ENCODE assay signal across 13 cellular contexts in genomic region chr7:43076189-43076605, GRCh38. TPM values are rescaled to one million over a fixed set of nuclear protein-coding genes. Genes with fewer than 3 reads are reported as not detected.
DNase-seq lines count a peak whose midpoint lies in the region; ATAC-seq, FAIRE-seq and TF ChIP-seq lines count a peak whose summit lies in the region.
"Had no signal": no experiment of that assay in that cellular context is flagged by ENCODE, and none has a peak within 500 bp of the region (broad histone marks: within the 10 kb centered on the region; RNA-seq: fewer than 3 reads in every experiment).

No MANE protein-coding gene starts in this region.

- intact Hi-C loops in A673 (cut with micrococcal nuclease; ENCODE audit: unreplicated experiment) (no loop called here), posterior vena cava (cut with DNase I) (no loop called here)

- POLR2A ChIA-PET in A673 (lab: Charles Lee; ENCODE audit: low non-redundant PET) = no interaction called here

- H3K4me3 ChIP-seq in A673 (ENCODE audit: low read depth, low read length, poor library complexity, severe bottlenecking) = no peak overlapping the region
- H3K4me3 ChIP-seq: upper lobe of right lung had no signal

- TF ChIP-seq CTCF in A673 (conservative IDR thresholded peaks at IDR 0.05; ENCODE audit: low read depth, low read length) = no peak

- no TSS peak for BruUV-seq in A673 (replicated peaks; lab: Mats Ljungman, UMichigan)

- peaks cover 42% of the 10 kb centered on the region for H3K27me3 Mint-ChIP-seq in activated T-helper 17 cell treated with anti-CD3 and anti-CD28 coated beads, Interleukin-2, amount 50 U/mL, for 72 hours

- DNase-seq in A673 (ENCODE audit: low spot score) (peak; percentile 43), GM18507 (ENCODE audit: extremely low spot score, insufficient read length, low read depth) (no peak), posterior vena cava (ENCODE audit: low spot score) (no peak), AML-193 (lab: John Stamatoyannopoulos, UW) (no peak), HUDEP-2 (lab: John Stamatoyannopoulos, UW; ENCODE audit: unreplicated experiment in 76 of 76) (no peak)
- DNase-seq: left ventricle myocardium superior, NCI-H1105 treated with DMSO at 0.1 percent for 48 hours, SHP77 treated with DMSO at 0.1 percent for 48 hours, small intestine, upper lobe of right lung had no signal

- peaks cover 4% of the 10 kb centered on the region for H3K4me1 Mint-ChIP-seq in activated T-helper 17 cell treated with anti-CD3 and anti-CD28 coated beads, Interleukin-2, amount 50 U/mL, for 72 hours

- no peaks in the 10 kb centered on the region for H3K36me3 Mint-ChIP-seq in activated T-helper 17 cell treated with anti-CD3 and anti-CD28 coated beads, Interleukin-2, amount 50 U/mL, for 72 hours (ENCODE audit: low read depth)

- peak; percentile 67 for ATAC-seq in HG02885 (IDR thresholded peaks at IDR 0.05; ENCODE audit: poor library complexity, unreplicated experiment)
- ATAC-seq in activated T-helper 17 cell treated with anti-CD3 and anti-CD28 coated beads, Interleukin-2, amount 50 U/mL, for 72 hours (replicated peaks) = peak; percentile 94
- ATAC-seq in HG03025 (IDR thresholded peaks at IDR 0.05; ENCODE audit: low FRiP score, unreplicated experiment) = no peak
- ATAC-seq: left ventricle myocardium superior, upper lobe of right lung had no signal

- H3K9me3 ChIP-seq in A673 (ENCODE audit: low read depth, low read length, poor library complexity, severe bottlenecking) = no peaks in the 10 kb centered on the region
- H3K9me3 ChIP-seq: upper lobe of right lung had no signal

- peak; percentile 89 for FAIRE-seq in GM18507 (lab: Jason Lieb, UNC)
- FAIRE-seq: small intestine had no signal

- peak overlapping the region; percentile 32 for H3K27ac Mint-ChIP-seq in activated T-helper 17 cell treated with anti-CD3 and anti-CD28 coated beads, Interleukin-2, amount 50 U/mL, for 72 hours

- H3K4me3 Mint-ChIP-seq in activated T-helper 17 cell treated with anti-CD3 and anti-CD28 coated beads, Interleukin-2, amount 50 U/mL, for 72 hours = no peak overlapping the region

- no peaks in the 10 kb centered on the region for H3K36me3 ChIP-seq in A673 (ENCODE audit: insufficient read depth, low read length, poor library complexity, severe bottlenecking)
- H3K36me3 ChIP-seq: upper lobe of right lung had no signal

- H3K27ac ChIP-seq in A673 (ENCODE audit: low read depth, low read length, poor library complexity, severe bottlenecking) = no peak overlapping the region
- H3K27ac ChIP-seq: upper lobe of right lung had no signal

- peaks cover 5% of the 10 kb centered on the region for H3K9me3 Mint-ChIP-seq in activated T-helper 17 cell treated with anti-CD3 and anti-CD28 coated beads, Interleukin-2, amount 50 U/mL, for 72 hours

- H3K4me1 ChIP-seq in A673 (ENCODE audit: insufficient read depth, low read length, poor library complexity, severe bottlenecking) = no peaks in the 10 kb centered on the region
- H3K4me1 ChIP-seq: upper lobe of right lung had no signal

- CTCF ChIA-PET in A673 (lab: Charles Lee) = no interaction called here

- no peaks in the 10 kb centered on the region for H3K27me3 ChIP-seq in A673 (replicated peaks; ENCODE audit: insufficient read depth, low read depth, low read length, poor library complexity)

RNA-seq across cellular contexts. Expression of gene HECW1, which starts 36.2 kb away (rescaled TPM):
- total RNA-seq in A673 (2021) (0.39 and 0.57 TPM in 2 replicates), posterior vena cava (under 1 TPM in 1 of 2 donors, not detected in 1; 0.24 TPM)
- total RNA-seq in activated T-helper 17 cell treated with anti-CD3 and anti-CD28 coated beads, Interleukin-2, amount 50 U/mL, for 72 hours = not detected
- total RNA-seq: left ventricle myocardium superior had no signal
